9 cellular contexts compared by ENCODE assay signal in genomic region chr6:43517503-43518357, GRCh38. TPM values are rescaled to one million over a fixed set of nuclear protein-coding genes. Genes with fewer than 3 reads are reported as not detected.
DNase-seq lines count a peak whose midpoint lies in the region; TF ChIP-seq lines count a peak whose summit lies in the region.
"Had no signal": no experiment of that assay in that cellular context is flagged by ENCODE, and none has a peak within 500 bp of the region (broad histone marks: within the 10 kb centered on the region; RNA-seq: fewer than 3 reads in every experiment).

No MANE protein-coding gene starts in this region.

- no peak overlapping the region for H3K27ac Mint-ChIP-seq in MCF 10A (ENCODE audit: low read depth, unreplicated experiment)
- H3K27ac Mint-ChIP-seq in type B pancreatic cell: no peak overlapping the region
- H3K27ac Mint-ChIP-seq: activated CD4-positive, alpha-beta T cell treated with anti-CD3 and anti-CD28 coated beads, Interleukin-2, amount 10 ng/mL, durations not matched to agents 7 days and 5 days had no signal

- H3K9ac ChIP-seq in BLaER1: peak overlapping the region; percentile 96
- H3K9ac ChIP-seq in mucosa of rectum (ENCODE audit: low read depth in 1 of 2, low read length in 2 of 2): peak overlapping the region; percentile 85 to 94

- H3K4me2 ChIP-seq in BLaER1: peak overlapping the region; percentile 78

- H3K4me3 ChIP-seq in BLaER1: peak overlapping the region; percentile 93
- peak overlapping the region; percentile 100 for H3K4me3 ChIP-seq in Jurkat, Clone E6-1 (ENCODE audit: low read length)
- H3K4me3 ChIP-seq in mucosa of rectum (ENCODE audit: low read length in 2 of 2): peak overlapping the region; percentile 86 to 97

- CTCF ChIA-PET in MCF 10A (lab: Yijun Ruan, JAX): interaction anchor here (0.7 to 2.5 kb wide), 5 partner anchors 11 to 588 kb away, joined by 4 to 8 read pairs (median 4); partner anchors contain the start of gene CNPY3

- H3K36me3 ChIP-seq in BLaER1: peaks cover 72% of the 10 kb centered on the region
- H3K36me3 ChIP-seq in mucosa of rectum (ENCODE audit: control insufficient read depth in 2 of 2, insufficient read depth in 2 of 2, low read length in 2 of 2): peaks cover 50 to 62% of the 10 kb centered on the region in 2 donors

- no peak for DNase-seq in Jurkat, Clone E6-1 (ENCODE audit: low read depth, low spot score)
- DNase-seq in MCF 10A (ENCODE audit: unreplicated experiment) (peak; percentile 24), midbrain (lab: John Stamatoyannopoulos, UW) (no peak), HuH-7.5 (ENCODE audit: low spot score) (no peak), type B pancreatic cell (ENCODE audit: extremely low spot score, unreplicated experiment) (no peak)
- no peak for DNase-seq in stimulated activated CD4-positive, alpha-beta T cell treated with anti-CD3 and anti-CD28 coated beads, Interleukin-4, amount 100 ng/mL, for 24 hours

- H3K27me3 ChIP-seq in BLaER1 (no peaks in the 10 kb centered on the region), mucosa of rectum (ENCODE audit: control insufficient read depth in 2 of 2, insufficient read depth in 2 of 2, low read length in 2 of 2) (no peaks in the 10 kb centered on the region)

- peaks cover 20% of the 10 kb centered on the region for H3K36me3 Mint-ChIP-seq in MCF 10A (ENCODE audit: insufficient read depth, unreplicated experiment)
- peaks cover 28% of the 10 kb centered on the region for H3K36me3 Mint-ChIP-seq in type B pancreatic cell

- POLR2A ChIA-PET in MCF 10A (lab: Yijun Ruan, JAX): interaction anchor here (0.7 to 3.8 kb wide), 26 partner anchors 8 to 772 kb away, joined by 3 to 27 read pairs (median 6); partner anchors contain the start of genes ABCC10, DLK2, DNPH1 and GTPBP2

- no peak overlapping the region for H3K4me3 Mint-ChIP-seq in MCF 10A (ENCODE audit: unreplicated experiment)
- no peak overlapping the region for H3K4me3 Mint-ChIP-seq in type B pancreatic cell
- H3K4me3 Mint-ChIP-seq: activated CD4-positive, alpha-beta T cell treated with anti-CD3 and anti-CD28 coated beads, Interleukin-2, amount 10 ng/mL, durations not matched to agents 7 days and 5 days had no signal

- H3K27ac ChIP-seq in BLaER1 (peak overlapping the region; percentile 92), mucosa of rectum (ENCODE audit: low read depth in 2 of 2, low read length in 2 of 2) (peak overlapping the region in 1 of 2 donors; percentile 20)

- H3K9me3 ChIP-seq in BLaER1: no peaks in the 10 kb centered on the region
- H3K9me3 ChIP-seq in mucosa of rectum (ENCODE audit: control insufficient read depth in 2 of 2, low read length in 2 of 2): no peaks in the 10 kb centered on the region

- intact Hi-C loops in MCF 10A (cut with micrococcal nuclease): loop anchor here (5.0 kb wide), 1 partner anchor 345 kb away; the partner anchor contains the start of gene SRF

- no peaks in the 10 kb centered on the region for H3K9me3 Mint-ChIP-seq in MCF 10A (ENCODE audit: unreplicated experiment)
- H3K9me3 Mint-ChIP-seq in type B pancreatic cell: no peaks in the 10 kb centered on the region
- H3K9me3 Mint-ChIP-seq: activated CD4-positive, alpha-beta T cell treated with anti-CD3 and anti-CD28 coated beads, Interleukin-2, amount 10 ng/mL, durations not matched to agents 7 days and 5 days had no signal

- H3K4me1 ChIP-seq in BLaER1 (peaks cover 49% of the 10 kb centered on the region), mucosa of rectum (ENCODE audit: control insufficient read depth in 2 of 2, insufficient read depth in 2 of 2, low read length in 2 of 2) (peaks cover 21 to 23% of the 10 kb centered on the region in 2 donors)

- H3K27me3 Mint-ChIP-seq in MCF 10A (ENCODE audit: insufficient read depth, unreplicated experiment): no peaks in the 10 kb centered on the region
- H3K27me3 Mint-ChIP-seq in type B pancreatic cell: no peaks in the 10 kb centered on the region
- H3K27me3 Mint-ChIP-seq: activated CD4-positive, alpha-beta T cell treated with anti-CD3 and anti-CD28 coated beads, Interleukin-2, amount 10 ng/mL, durations not matched to agents 7 days and 5 days had no signal

- TSS peak; percentile 67 for BruUV-seq in MCF 10A (replicated peaks; lab: Mats Ljungman, UMichigan)

- TF ChIP-seq CTCF in MCF 10A (IDR thresholded peaks at IDR 0.05; ENCODE audit: unreplicated experiment) (no peak), type B pancreatic cell (conservative IDR thresholded peaks at IDR 0.05) (no peak)

- peaks cover 46% of the 10 kb centered on the region for H4K20me1 ChIP-seq in BLaER1

- peaks cover 13% of the 10 kb centered on the region for H3K4me1 Mint-ChIP-seq in MCF 10A (ENCODE audit: insufficient read depth, unreplicated experiment)
- peaks cover 7% of the 10 kb centered on the region for H3K4me1 Mint-ChIP-seq in type B pancreatic cell (ENCODE audit: unreplicated experiment)

RNA-seq across cellular contexts. Expression of gene POLR1C, which starts 0.8 kb away (rescaled TPM):
- polyA plus RNA-seq in Jurkat, Clone E6-1 (2012; ENCODE audit: insufficient read depth, insufficient read length): 60.4 TPM
- total RNA-seq in MCF 10A (2022): 54.9 and 63.6 TPM in 2 replicates
- 57.4 and 60.8 TPM in 2 replicates for total RNA-seq in type B pancreatic cell (ENCODE audit: low replicate concordance)

RNA-seq across cellular contexts. Expression of gene YIPF3, which starts 1.0 kb away (rescaled TPM):
- polyA plus RNA-seq in Jurkat, Clone E6-1 (2012; ENCODE audit: insufficient read depth, insufficient read length): 71.3 TPM
- total RNA-seq in MCF 10A (2022): 65.1 and 72.9 TPM in 2 replicates
- total RNA-seq in type B pancreatic cell (ENCODE audit: low replicate concordance): 122 and 135 TPM in 2 replicates

RNA-seq across cellular contexts. Expression of gene LRRC73, which starts 7.6 kb away (rescaled TPM):
- not detected for polyA plus RNA-seq in Jurkat, Clone E6-1 (2012; ENCODE audit: insufficient read depth, insufficient read length)
- total RNA-seq in MCF 10A (2022) (0.37 and 1.2 TPM in 2 replicates), type B pancreatic cell (ENCODE audit: low replicate concordance) (1.5 and 2.9 TPM in 2 replicates)

RNA-seq across cellular contexts. Expression of gene TJAP1, which starts 40.4 kb away (rescaled TPM):
- 23.2 TPM for polyA plus RNA-seq in Jurkat, Clone E6-1 (2012; ENCODE audit: insufficient read depth, insufficient read length)
- 70.9 and 78.9 TPM in 2 replicates for total RNA-seq in MCF 10A (2022)
- total RNA-seq in type B pancreatic cell (ENCODE audit: low replicate concordance): 34.7 and 44.5 TPM in 2 replicates

RNA-seq across cellular contexts. Expression of gene XPO5, which starts 58.1 kb away (rescaled TPM):
- polyA plus RNA-seq in Jurkat, Clone E6-1 (2012; ENCODE audit: insufficient read depth, insufficient read length): 66.4 TPM
- total RNA-seq in MCF 10A (2022) (92.0 and 98.6 TPM in 2 replicates), type B pancreatic cell (ENCODE audit: low replicate concordance) (39.2 and 61.1 TPM in 2 replicates)
